In the genomic region with DNA sequence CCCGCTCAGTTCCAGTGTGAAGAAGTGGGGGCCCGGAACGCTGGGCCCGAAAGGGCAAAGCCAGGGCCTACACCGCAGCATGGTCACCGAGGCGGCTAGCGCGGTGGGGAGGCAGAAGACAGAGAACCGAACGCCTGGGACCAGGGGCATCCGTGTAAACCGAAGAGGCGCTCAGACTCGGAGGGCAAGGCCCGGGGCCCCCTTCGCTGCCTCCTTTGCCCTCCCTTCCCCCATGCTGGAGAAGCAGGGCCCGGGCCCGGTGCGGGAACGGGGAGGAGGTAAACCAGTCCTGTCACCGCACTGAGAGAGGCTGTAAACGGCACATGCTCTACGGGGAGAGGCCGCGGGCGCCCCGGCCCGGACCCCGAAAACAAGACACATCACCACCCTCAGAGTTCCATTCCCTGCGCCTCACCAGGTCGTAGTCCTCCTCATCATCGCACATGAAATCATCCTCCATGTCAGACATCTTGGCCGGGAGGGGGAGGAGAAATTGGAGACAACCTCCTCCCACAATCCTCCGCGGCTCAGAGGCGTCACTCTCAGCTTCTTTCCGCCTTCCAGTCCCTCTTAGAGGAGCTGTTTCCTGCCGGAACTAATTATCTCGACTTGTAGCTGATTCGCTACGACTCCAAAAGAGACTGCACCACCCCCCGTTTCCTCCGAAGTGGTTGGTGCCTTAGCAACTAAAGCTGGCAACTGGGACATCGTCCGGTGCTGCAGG, we compare ENCODE assay signal across 1 cellular context.
TF ChIP-seq lines count a peak whose summit lies in the region.

TSS of gene COPS2 (minus strand) at position 490 of the 724 bp plus-strand sequence. CDS start at position 469, 21 bp downstream.

TF ChIP-seq in HEK293, 187 proteins besides CTCF, POLR2A, EP300 and RAD21 (continued from another document):
- TF ChIP-seq, protein P1, sequence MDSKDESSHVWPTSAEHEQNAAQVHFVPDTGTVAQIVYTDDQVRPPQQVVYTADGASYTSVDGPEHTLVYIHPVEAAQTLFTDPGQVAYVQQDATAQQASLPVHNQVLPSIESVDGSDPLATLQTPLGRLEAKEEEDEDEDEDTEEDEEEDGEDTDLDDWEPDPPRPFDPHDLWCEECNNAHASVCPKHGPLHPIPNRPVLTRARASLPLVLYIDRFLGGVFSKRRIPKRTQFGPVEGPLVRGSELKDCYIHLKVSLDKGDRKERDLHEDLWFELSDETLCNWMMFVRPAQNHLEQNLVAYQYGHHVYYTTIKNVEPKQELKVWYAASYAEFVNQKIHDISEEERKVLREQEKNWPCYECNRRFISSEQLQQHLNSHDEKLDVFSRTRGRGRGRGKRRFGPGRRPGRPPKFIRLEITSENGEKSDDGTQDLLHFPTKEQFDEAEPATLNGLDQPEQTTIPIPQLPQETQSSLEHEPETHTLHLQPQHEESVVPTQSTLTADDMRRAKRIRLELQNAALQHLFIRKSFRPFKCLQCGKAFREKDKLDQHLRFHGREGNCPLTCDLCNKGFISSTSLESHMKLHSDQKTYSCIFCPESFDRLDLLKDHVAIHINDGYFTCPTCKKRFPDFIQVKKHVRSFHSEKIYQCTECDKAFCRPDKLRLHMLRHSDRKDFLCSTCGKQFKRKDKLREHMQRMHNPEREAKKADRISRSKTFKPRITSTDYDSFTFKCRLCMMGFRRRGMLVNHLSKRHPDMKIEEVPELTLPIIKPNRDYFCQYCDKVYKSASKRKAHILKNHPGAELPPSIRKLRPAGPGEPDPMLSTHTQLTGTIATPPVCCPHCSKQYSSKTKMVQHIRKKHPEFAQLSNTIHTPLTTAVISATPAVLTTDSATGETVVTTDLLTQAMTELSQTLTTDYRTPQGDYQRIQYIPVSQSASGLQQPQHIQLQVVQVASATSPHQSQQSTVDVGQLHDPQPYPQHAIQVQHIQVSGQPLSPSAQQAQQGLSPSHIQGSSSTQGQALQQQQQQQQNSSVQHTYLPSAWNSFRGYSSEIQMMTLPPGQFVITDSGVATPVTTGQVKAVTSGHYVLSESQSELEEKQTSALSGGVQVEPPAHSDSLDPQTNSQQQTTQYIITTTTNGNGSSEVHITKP (tag by site-specific recombination; IDR thresholded peaks at IDR 0.05): peak; percentile 97
- TF ChIP-seq ZNF610 (tag by site-specific recombination; IDR thresholded peaks at IDR 0.05; ENCODE audit: borderline replicate concordance) (no peak), KLF1 (tag by site-specific recombination; IDR thresholded peaks at IDR 0.05) (no peak; the same call in 1 of the 2 replicates)
- TF ChIP-seq, protein P2, sequence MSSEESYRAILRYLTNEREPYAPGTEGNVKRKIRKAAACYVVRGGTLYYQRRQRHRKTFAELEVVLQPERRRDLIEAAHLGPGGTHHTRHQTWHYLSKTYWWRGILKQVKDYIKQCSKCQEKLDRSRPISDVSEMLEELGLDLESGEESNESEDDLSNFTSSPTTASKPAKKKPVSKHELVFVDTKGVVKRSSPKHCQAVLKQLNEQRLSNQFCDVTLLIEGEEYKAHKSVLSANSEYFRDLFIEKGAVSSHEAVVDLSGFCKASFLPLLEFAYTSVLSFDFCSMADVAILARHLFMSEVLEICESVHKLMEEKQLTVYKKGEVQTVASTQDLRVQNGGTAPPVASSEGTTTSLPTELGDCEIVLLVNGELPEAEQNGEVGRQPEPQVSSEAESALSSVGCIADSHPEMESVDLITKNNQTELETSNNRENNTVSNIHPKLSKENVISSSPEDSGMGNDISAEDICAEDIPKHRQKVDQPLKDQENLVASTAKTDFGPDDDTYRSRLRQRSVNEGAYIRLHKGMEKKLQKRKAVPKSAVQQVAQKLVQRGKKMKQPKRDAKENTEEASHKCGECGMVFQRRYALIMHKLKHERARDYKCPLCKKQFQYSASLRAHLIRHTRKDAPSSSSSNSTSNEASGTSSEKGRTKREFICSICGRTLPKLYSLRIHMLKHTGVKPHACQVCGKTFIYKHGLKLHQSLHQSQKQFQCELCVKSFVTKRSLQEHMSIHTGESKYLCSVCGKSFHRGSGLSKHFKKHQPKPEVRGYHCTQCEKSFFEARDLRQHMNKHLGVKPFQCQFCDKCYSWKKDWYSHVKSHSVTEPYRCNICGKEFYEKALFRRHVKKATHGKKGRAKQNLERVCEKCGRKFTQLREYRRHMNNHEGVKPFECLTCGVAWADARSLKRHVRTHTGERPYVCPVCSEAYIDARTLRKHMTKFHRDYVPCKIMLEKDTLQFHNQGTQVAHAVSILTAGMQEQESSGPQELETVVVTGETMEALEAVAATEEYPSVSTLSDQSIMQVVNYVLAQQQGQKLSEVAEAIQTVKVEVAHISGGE (tag by site-specific recombination; conservative IDR thresholded peaks at IDR 0.05; ENCODE audit: low read depth): peak; percentile 100
TF ChIP-seq in HEK293: peak in this region for 47.
